ENCODE assay signal across 2 cellular contexts in the genomic region with DNA sequence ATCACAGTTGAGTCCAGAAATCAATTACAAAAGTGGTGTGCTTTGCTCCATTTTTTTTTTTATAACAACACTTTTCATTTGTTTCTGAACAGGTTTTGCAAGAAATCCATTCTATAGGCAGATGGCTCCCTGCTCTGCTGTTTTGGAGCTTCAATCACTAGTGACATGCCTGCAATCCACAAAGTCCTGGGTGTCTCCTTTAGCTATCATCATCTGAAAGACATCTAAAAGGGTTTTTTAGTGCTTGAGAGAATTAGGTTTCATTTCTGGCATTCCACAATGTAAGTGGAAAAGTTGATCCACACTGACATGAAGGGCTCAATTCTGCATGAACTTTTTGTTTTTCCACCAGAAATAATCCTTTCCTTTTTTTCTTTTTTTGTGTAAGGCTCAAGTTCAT.
TF ChIP-seq lines count a peak whose summit lies in the region.

No MANE protein-coding gene starts in this region.

TF ChIP-seq in GM23338, 12 proteins besides CTCF, POLR2A, EP300 and RAD21 (continues in another document):
- TF ChIP-seq JUNB (IDR thresholded peaks at IDR 0.05; ENCODE audit: unreplicated experiment) (no peak), ZNF114 (CRISPR knock-in tag; IDR thresholded peaks at IDR 0.05) (no peak), CREB1 (CRISPR knock-in tag; IDR thresholded peaks at IDR 0.05; ENCODE audit: low read depth) (no peak), REST (IDR thresholded peaks at IDR 0.05; ENCODE audit: unreplicated experiment) (no peak), ZNF462 (CRISPR knock-in tag; IDR thresholded peaks at IDR 0.05) (no peak), ZNF331 (CRISPR knock-in tag; IDR thresholded peaks at IDR 0.05; ENCODE audit: low read depth) (no peak), POLR2AphosphoS5 (IDR thresholded peaks at IDR 0.05; ENCODE audit: low read depth) (no peak), EZH2 (IDR thresholded peaks at IDR 0.05; ENCODE audit: low read depth, unreplicated experiment) (no peak), EZH2phosphoT487 (IDR thresholded peaks at IDR 0.05; ENCODE audit: unreplicated experiment) (no peak)
- TF ChIP-seq, protein P1, sequence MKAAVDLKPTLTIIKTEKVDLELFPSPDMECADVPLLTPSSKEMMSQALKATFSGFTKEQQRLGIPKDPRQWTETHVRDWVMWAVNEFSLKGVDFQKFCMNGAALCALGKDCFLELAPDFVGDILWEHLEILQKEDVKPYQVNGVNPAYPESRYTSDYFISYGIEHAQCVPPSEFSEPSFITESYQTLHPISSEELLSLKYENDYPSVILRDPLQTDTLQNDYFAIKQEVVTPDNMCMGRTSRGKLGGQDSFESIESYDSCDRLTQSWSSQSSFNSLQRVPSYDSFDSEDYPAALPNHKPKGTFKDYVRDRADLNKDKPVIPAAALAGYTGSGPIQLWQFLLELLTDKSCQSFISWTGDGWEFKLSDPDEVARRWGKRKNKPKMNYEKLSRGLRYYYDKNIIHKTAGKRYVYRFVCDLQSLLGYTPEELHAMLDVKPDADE (IDR thresholded peaks at IDR 0.05): no peak

TF ChIP-seq in SK-N-SH, 30 proteins besides CTCF, POLR2A, EP300 and RAD21:
- no peak for TF ChIP-seq REST (IDR thresholded peaks at IDR 0.05; ENCODE audit: low read depth, low read length)
- no peak for TF ChIP-seq RXRA (IDR thresholded peaks at IDR 0.05; ENCODE audit: borderline replicate concordance, low read depth)
- peak; percentile 62 for TF ChIP-seq JUND (IDR thresholded peaks at IDR 0.05)
- TF ChIP-seq TCF12 (IDR thresholded peaks at IDR 0.05): peak; percentile 86
- peak; percentile 53; the same call in 1 of the 2 replicates for TF ChIP-seq TEAD4 (IDR thresholded peaks at IDR 0.05; ENCODE audit: borderline replicate concordance, insufficient read depth)
- no peak for TF ChIP-seq MXI1 (IDR thresholded peaks at IDR 0.05; ENCODE audit: low read depth, low read length)
- no peak for TF ChIP-seq SIN3A (IDR thresholded peaks at IDR 0.05; ENCODE audit: borderline replicate concordance, low read depth, low read length)
- TF ChIP-seq GATA2 (CRISPR knock-in tag; IDR thresholded peaks at IDR 0.05): no peak
- TF ChIP-seq FOSL2 (IDR thresholded peaks at IDR 0.05; ENCODE audit: borderline replicate concordance, low read depth): no peak
- TF ChIP-seq ELF1 (IDR thresholded peaks at IDR 0.05): no peak
- TF ChIP-seq CHD2 (IDR thresholded peaks at IDR 0.05; ENCODE audit: low read length, partially characterized antibody): no peak
- TF ChIP-seq MAX (IDR thresholded peaks at IDR 0.05; ENCODE audit: low read depth): no peak
- TF ChIP-seq SMC3 (IDR thresholded peaks at IDR 0.05; ENCODE audit: low read depth, low read length): no peak
- TF ChIP-seq, protein P2, sequence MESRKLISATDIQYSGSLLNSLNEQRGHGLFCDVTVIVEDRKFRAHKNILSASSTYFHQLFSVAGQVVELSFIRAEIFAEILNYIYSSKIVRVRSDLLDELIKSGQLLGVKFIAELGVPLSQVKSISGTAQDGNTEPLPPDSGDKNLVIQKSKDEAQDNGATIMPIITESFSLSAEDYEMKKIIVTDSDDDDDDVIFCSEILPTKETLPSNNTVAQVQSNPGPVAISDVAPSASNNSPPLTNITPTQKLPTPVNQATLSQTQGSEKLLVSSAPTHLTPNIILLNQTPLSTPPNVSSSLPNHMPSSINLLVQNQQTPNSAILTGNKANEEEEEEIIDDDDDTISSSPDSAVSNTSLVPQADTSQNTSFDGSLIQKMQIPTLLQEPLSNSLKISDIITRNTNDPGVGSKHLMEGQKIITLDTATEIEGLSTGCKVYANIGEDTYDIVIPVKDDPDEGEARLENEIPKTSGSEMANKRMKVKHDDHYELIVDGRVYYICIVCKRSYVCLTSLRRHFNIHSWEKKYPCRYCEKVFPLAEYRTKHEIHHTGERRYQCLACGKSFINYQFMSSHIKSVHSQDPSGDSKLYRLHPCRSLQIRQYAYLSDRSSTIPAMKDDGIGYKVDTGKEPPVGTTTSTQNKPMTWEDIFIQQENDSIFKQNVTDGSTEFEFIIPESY (IDR thresholded peaks at IDR 0.05; ENCODE audit: borderline replicate concordance, low read depth): no peak
- TF ChIP-seq, protein P3, sequence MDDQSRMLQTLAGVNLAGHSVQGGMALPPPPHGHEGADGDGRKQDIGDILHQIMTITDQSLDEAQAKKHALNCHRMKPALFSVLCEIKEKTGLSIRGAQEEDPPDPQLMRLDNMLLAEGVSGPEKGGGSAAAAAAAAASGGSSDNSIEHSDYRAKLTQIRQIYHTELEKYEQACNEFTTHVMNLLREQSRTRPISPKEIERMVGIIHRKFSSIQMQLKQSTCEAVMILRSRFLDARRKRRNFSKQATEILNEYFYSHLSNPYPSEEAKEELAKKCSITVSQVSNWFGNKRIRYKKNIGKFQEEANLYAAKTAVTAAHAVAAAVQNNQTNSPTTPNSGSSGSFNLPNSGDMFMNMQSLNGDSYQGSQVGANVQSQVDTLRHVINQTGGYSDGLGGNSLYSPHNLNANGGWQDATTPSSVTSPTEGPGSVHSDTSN (IDR thresholded peaks at IDR 0.05): peak; percentile 92
- peak; percentile 36; the same call in 1 of the 2 replicates for TF ChIP-seq NFIC (IDR thresholded peaks at IDR 0.05; ENCODE audit: borderline replicate concordance)
- no peak for TF ChIP-seq FOXJ3 (CRISPR knock-in tag; IDR thresholded peaks at IDR 0.05)
- no peak for TF ChIP-seq GABPA (IDR thresholded peaks at IDR 0.05; ENCODE audit: low read depth)
- no peak for TF ChIP-seq YY1 (IDR thresholded peaks at IDR 0.05; ENCODE audit: low read depth)
- no peak for TF ChIP-seq EZH2phosphoT487 (IDR thresholded peaks at IDR 0.05; ENCODE audit: borderline replicate concordance, low read depth)
- TF ChIP-seq NRF1 (IDR thresholded peaks at IDR 0.05; ENCODE audit: low read depth, low read length): no peak
- no peak for TF ChIP-seq RFX5 (IDR thresholded peaks at IDR 0.05; ENCODE audit: low read length)
- TF ChIP-seq, protein P4, sequence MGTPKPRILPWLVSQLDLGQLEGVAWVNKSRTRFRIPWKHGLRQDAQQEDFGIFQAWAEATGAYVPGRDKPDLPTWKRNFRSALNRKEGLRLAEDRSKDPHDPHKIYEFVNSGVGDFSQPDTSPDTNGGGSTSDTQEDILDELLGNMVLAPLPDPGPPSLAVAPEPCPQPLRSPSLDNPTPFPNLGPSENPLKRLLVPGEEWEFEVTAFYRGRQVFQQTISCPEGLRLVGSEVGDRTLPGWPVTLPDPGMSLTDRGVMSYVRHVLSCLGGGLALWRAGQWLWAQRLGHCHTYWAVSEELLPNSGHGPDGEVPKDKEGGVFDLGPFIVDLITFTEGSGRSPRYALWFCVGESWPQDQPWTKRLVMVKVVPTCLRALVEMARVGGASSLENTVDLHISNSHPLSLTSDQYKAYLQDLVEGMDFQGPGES (IDR thresholded peaks at IDR 0.05; ENCODE audit: low read depth, low read length): no peak
- no peak for TF ChIP-seq TAF1 (IDR thresholded peaks at IDR 0.05; ENCODE audit: borderline replicate concordance, low read depth, low read length)
- TF ChIP-seq POLR2AphosphoS5 (IDR thresholded peaks at IDR 0.05; ENCODE audit: low read depth, low read length): peak; percentile 24; the same call in 1 of the 2 replicates
- TF ChIP-seq, protein P5, sequence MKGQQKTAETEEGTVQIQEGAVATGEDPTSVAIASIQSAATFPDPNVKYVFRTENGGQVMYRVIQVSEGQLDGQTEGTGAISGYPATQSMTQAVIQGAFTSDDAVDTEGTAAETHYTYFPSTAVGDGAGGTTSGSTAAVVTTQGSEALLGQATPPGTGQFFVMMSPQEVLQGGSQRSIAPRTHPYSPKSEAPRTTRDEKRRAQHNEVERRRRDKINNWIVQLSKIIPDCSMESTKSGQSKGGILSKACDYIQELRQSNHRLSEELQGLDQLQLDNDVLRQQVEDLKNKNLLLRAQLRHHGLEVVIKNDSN (IDR thresholded peaks at IDR 0.05; ENCODE audit: borderline replicate concordance, low read depth): no peak
- TF ChIP-seq FOXM1 (IDR thresholded peaks at IDR 0.05; ENCODE audit: low read depth): no peak
- no peak for TF ChIP-seq RCOR1 (IDR thresholded peaks at IDR 0.05; ENCODE audit: low read length)
- TF ChIP-seq MEF2A (IDR thresholded peaks at IDR 0.05; ENCODE audit: borderline replicate concordance, low read depth): peak; percentile 46; the same call in 1 of the 2 replicates
- TF ChIP-seq, protein P6, sequence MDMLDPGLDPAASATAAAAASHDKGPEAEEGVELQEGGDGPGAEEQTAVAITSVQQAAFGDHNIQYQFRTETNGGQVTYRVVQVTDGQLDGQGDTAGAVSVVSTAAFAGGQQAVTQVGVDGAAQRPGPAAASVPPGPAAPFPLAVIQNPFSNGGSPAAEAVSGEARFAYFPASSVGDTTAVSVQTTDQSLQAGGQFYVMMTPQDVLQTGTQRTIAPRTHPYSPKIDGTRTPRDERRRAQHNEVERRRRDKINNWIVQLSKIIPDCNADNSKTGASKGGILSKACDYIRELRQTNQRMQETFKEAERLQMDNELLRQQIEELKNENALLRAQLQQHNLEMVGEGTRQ (IDR thresholded peaks at IDR 0.05; ENCODE audit: borderline replicate concordance, low read depth, low read length): no peak
